3 cellular contexts compared by ENCODE assay signal in genomic region chr14:20801726-20802125, GRCh38.
A peak's percentile ranks its signal among the peaks of the same experiment; 100 is the strongest.
TF ChIP-seq lines count a peak whose summit lies in the region.

No MANE protein-coding gene starts in this region.

TF ChIP-seq in HEK293, 187 proteins besides CTCF, POLR2A, EP300 and RAD21:
- TF ChIP-seq ZFP41 (tag by site-specific recombination; IDR thresholded peaks at IDR 0.05; ENCODE audit: borderline replicate concordance) (no peak), ZBTB20 (tag by site-specific recombination; IDR thresholded peaks at IDR 0.05) (0 out of 2 replicates have a peak, but pooled peaks have one; percentile 26)

TF ChIP-seq in endothelial cell of umbilical vein, 7 proteins besides CTCF, POLR2A, EP300 and RAD21:
- TF ChIP-seq JUN (IDR thresholded peaks at IDR 0.05; ENCODE audit: borderline replicate concordance, insufficient read depth, insufficient read length, low read depth) (no peak), EZH2 (IDR thresholded peaks at IDR 0.05; ENCODE audit: borderline replicate concordance, low read depth, low read length, severe bottlenecking) (no peak), GATA2 (IDR thresholded peaks at IDR 0.05; ENCODE audit: insufficient read depth, insufficient read length, low read depth, low read length) (no peak), MAX (IDR thresholded peaks at IDR 0.05; ENCODE audit: insufficient read depth, insufficient read length) (no peak), FOS (IDR thresholded peaks at IDR 0.05; ENCODE audit: borderline replicate concordance, insufficient read depth, low read length) (no peak)

TF ChIP-seq in GM12891, 5 proteins besides CTCF, POLR2A, EP300 and RAD21:
- TF ChIP-seq POU2F2 (IDR thresholded peaks at IDR 0.05; ENCODE audit: low read depth, low read length) = no peak
- no peak for TF ChIP-seq SPI1 (IDR thresholded peaks at IDR 0.05; ENCODE audit: low read depth, low read length)
- no peak for TF ChIP-seq PAX5 (IDR thresholded peaks at IDR 0.05; ENCODE audit: insufficient read depth, low read length, severe bottlenecking)
- no peak for TF ChIP-seq TAF1 (IDR thresholded peaks at IDR 0.05; ENCODE audit: low read depth, low read length)
- no peak for TF ChIP-seq POLR2AphosphoS5 (IDR thresholded peaks at IDR 0.05; ENCODE audit: low read depth, low read length)
